Comparison of ENCODE assay signal across 15 cellular contexts in genomic region chr5:168109441-168109840, GRCh38.
"Had no signal": no experiment of that assay in that cellular context is flagged by ENCODE, and none has a peak within 500 bp of the region (broad histone marks: within the 10 kb centered on the region; RNA-seq: fewer than 3 reads in every experiment).

No MANE protein-coding gene starts in this region.

- H3K4me1 ChIP-seq: colonic mucosa had no signal

- H3K9me3 ChIP-seq: colonic mucosa, heart left ventricle had no signal

- H3K27me3 ChIP-seq: colonic mucosa, heart left ventricle had no signal

- H3K27ac ChIP-seq: colonic mucosa, heart left ventricle, skin epidermis had no signal

- DNase-seq: colonic mucosa; dermis blood vessel endothelial cell; erythroblast; heart left ventricle; hippocampal formation; kidney glomerular epithelial cell; naive thymus-derived CD8-positive, alpha-beta T cell; posterior cingulate gyrus; stimulated activated CD4-positive, alpha-beta T cell treated with anti-CD3 and anti-CD28 coated beads, Interleukin-12 subunit alpha, Interleukin-12 subunit beta, amount 100 ng/mL, for 4 hours; stimulated activated naive CD4-positive, alpha-beta T cell treated with Interleukin-2 at 50 U/mL for 16 hours; trophoblast cell had no signal

- H3K36me3 ChIP-seq: colonic mucosa had no signal

- H3K4me3 ChIP-seq: colonic mucosa, heart left ventricle, skin epidermis had no signal

- ATAC-seq: heart left ventricle; naive thymus-derived CD8-positive, alpha-beta T cell; sciatic nerve had no signal

- FAIRE-seq: frontal cortex, islet of Langerhans had no signal
